8 cellular contexts compared by ENCODE assay signal in the genomic region with DNA sequence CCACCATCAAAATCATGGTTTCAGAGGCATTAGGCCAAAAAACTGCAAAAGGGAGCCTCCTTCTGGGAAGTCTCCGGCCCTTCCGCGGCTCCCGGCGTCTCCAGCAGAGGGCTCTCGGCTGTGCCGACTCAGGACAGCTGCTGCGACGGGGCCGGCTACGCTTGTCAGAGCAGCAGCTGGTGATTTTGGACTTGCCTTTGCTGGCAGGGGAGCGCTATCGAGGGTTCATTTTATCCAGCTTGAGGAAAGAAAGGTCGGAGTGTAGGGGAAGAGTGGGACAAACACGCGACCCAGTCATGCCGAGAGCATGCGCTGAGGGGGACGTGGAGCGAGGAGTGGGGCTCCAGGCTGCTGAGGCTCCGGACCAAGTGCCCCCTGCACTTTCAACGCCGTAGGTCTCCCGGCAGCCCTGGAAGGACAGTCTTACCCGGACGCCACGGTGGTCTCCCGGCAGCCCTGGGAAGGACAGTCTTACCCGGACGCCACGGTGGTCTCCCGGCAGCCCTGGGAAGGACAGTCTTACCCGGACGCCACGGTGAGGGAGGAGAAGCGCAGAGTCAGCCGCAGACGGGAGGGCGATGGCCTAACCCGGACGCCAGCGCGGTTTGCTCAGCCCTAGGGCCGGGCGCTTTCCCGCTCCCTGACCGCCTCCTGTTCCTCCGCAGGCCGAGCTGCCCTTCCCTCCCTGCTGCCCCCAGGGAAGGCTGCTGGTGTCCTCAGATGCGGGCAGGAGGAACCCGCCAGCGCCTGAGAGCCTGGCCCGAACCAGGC. TPM values are rescaled to one million over a fixed set of nuclear protein-coding genes. Genes with fewer than 3 reads are reported as not detected.
DNase-seq lines count a peak whose midpoint lies in the region; ATAC-seq and TF ChIP-seq lines count a peak whose summit lies in the region.

No MANE protein-coding gene starts in this region.

- no peaks in the 10 kb centered on the region for H3K27me3 Mint-ChIP-seq in activated CD4-positive, alpha-beta T cell treated with anti-CD3 and anti-CD28 coated beads for 36 hours

- DNase-seq in DND-41, result no peak
- peak; percentile 34 for DNase-seq in M059J (ENCODE audit: low read depth)
- DNase-seq in activated CD4-positive, alpha-beta T cell treated with anti-CD3 and anti-CD28 coated beads for 36 hours, result peak; percentile 67
- peak; percentile 88 for DNase-seq in coronary artery (ENCODE audit: low spot score)
- DNase-seq in left colon, result peak; percentile 67 to 83
- DNase-seq in stimulated activated CD4-positive, alpha-beta T cell treated with anti-CD3 and anti-CD28 coated beads, Interleukin-1b, Interleukin-23, amount 100 ng/mL, for 4 hours (ENCODE audit: low read depth in 2 of 2), result peak; percentile 18 to 45
- no peak for DNase-seq in NCI-H2029 treated with DMSO at 0.1 percent for 48 hours (lab: John Stamatoyannopoulos, UW)

- no peak overlapping the region for H3K4me3 Mint-ChIP-seq in activated CD4-positive, alpha-beta T cell treated with anti-CD3 and anti-CD28 coated beads for 36 hours

- no peak overlapping the region for H2AFZ ChIP-seq in DND-41 (ENCODE audit: low read depth, low read length)

- H3K4me1 ChIP-seq in DND-41 (ENCODE audit: insufficient read depth, low read length), result no peaks in the 10 kb centered on the region

- no peaks in the 10 kb centered on the region for H3K27me3 ChIP-seq in DND-41 (ENCODE audit: insufficient read depth, low read length, poor library complexity)

- no peak overlapping the region for H3K9ac ChIP-seq in DND-41 (ENCODE audit: low read depth, low read length)

- H3K4me3 ChIP-seq in DND-41 (ENCODE audit: low read depth in 1 of 2, low read length in 2 of 2), result no peak overlapping the region
- peak overlapping the region; percentile 70 for H3K4me3 ChIP-seq in coronary artery

- H3K9me3 ChIP-seq in DND-41 (ENCODE audit: insufficient read depth, low read length, severe bottlenecking), result no peaks in the 10 kb centered on the region

- peaks cover 12% of the 10 kb centered on the region for H4K20me1 ChIP-seq in DND-41 (ENCODE audit: insufficient read depth, low read length)

- ATAC-seq in DND-41 (ENCODE audit: insufficient read depth, low read depth), result 0 out of 3 replicates have a peak, but pooled peaks have one; percentile 38
- peak; percentile 93 for ATAC-seq in GM21825 (IDR thresholded peaks at IDR 0.05; ENCODE audit: unreplicated experiment)
- ATAC-seq in activated CD4-positive, alpha-beta T cell treated with anti-CD3 and anti-CD28 coated beads for 36 hours, result peak; percentile 71
- ATAC-seq in left colon, result peak; percentile 95

- no peaks in the 10 kb centered on the region for H3K4me1 Mint-ChIP-seq in activated CD4-positive, alpha-beta T cell treated with anti-CD3 and anti-CD28 coated beads for 36 hours

- H3K27ac Mint-ChIP-seq in activated CD4-positive, alpha-beta T cell treated with anti-CD3 and anti-CD28 coated beads for 36 hours, result no peak overlapping the region

- CTCF ChIA-PET in activated CD4-positive, alpha-beta T cell treated with anti-CD3 and anti-CD28 coated beads for 36 hours (lab: Charles Lee), result interaction anchor here (0.7 to 3.2 kb wide), 3 partner anchors 22 to 910 kb away, joined by 3 to 14 read pairs (median 4); partner anchors contain the start of gene DDX18

- intact Hi-C loops in activated CD4-positive, alpha-beta T cell treated with anti-CD3 and anti-CD28 coated beads for 36 hours (cut with DNase I, micrococcal nuclease), result loop anchor here in 1 of 2 experiments (5.0 kb wide), 1 partner anchor 166 kb away; no protein-coding TSS in a partner anchor
- intact Hi-C loops in left colon (cut with DNase I, micrococcal nuclease), result loop anchor here in 1 of 2 donors (5.0 kb wide), 1 partner anchor 166 kb away; no protein-coding TSS in a partner anchor

- no peaks in the 10 kb centered on the region for H3K9me3 Mint-ChIP-seq in activated CD4-positive, alpha-beta T cell treated with anti-CD3 and anti-CD28 coated beads for 36 hours (ENCODE audit: low read depth)

- peaks cover 62% of the 10 kb centered on the region for H3K36me3 Mint-ChIP-seq in activated CD4-positive, alpha-beta T cell treated with anti-CD3 and anti-CD28 coated beads for 36 hours (ENCODE audit: low read depth)

- TF ChIP-seq CTCF in DND-41 (IDR thresholded peaks at IDR 0.05; ENCODE audit: borderline replicate concordance, extremely low read depth, low read length, poor library complexity, severe bottlenecking), result peak; percentile 30
- peak; percentile 66 for TF ChIP-seq CTCF in coronary artery (IDR thresholded peaks at IDR 0.05)

- H3K79me2 ChIP-seq in DND-41 (ENCODE audit: insufficient read depth, low read length), result no peaks in the 10 kb centered on the region

- no peak overlapping the region for H3K4me2 ChIP-seq in DND-41 (ENCODE audit: insufficient read depth, low read length)

- POLR2A ChIA-PET in activated CD4-positive, alpha-beta T cell treated with anti-CD3 and anti-CD28 coated beads for 36 hours (lab: Charles Lee), result no interaction called here

- H3K36me3 ChIP-seq in DND-41 (ENCODE audit: insufficient read depth, low read length), result peaks cover 37% of the 10 kb centered on the region

- H3K27ac ChIP-seq in DND-41 (ENCODE audit: low read length) (no peak overlapping the region), coronary artery (peak overlapping the region; percentile 36 to 82)

RNA-seq across cellular contexts. Expression of gene DDX18, which starts 21.7 kb away (rescaled TPM):
- 49.1 and 56.4 TPM in 2 replicates for total RNA-seq in M059J (2014; rRNA removed; shearing (Covaris generic))
- 100 to 1,000 TPM; 161 to 180 TPM for total RNA-seq in activated CD4-positive, alpha-beta T cell treated with anti-CD3 and anti-CD28 coated beads for 36 hours
- total RNA-seq in left colon, result 10 to 100 TPM; 35.5 to 37.0 TPM

Comparison
In these comparisons a context has a peak if more than half of its experiments do, and no peak if none do; other contexts are left out.
1. ATAC-seq: peak in every context shown above with its lines; median percentile 95 in left colon; 93 in GM21825; 71 in activated CD4-positive, alpha-beta T cell treated with anti-CD3 and anti-CD28 coated beads for 36 hours; 38 in DND-41.
2. DNase-seq: peak in M059J (single experiment), activated CD4-positive, alpha-beta T cell treated with anti-CD3 and anti-CD28 coated beads for 36 hours (single experiment), coronary artery (single experiment), left colon (2 of 2) and stimulated activated CD4-positive, alpha-beta T cell treated with anti-CD3 and anti-CD28 coated beads, Interleukin-1b, Interleukin-23, amount 100 ng/mL, for 4 hours (2 of 2); none in DND-41 (single experiment) and NCI-H2029 treated with DMSO at 0.1 percent for 48 hours (single experiment).